10 cellular contexts compared by ENCODE assay signal in the genomic region with DNA sequence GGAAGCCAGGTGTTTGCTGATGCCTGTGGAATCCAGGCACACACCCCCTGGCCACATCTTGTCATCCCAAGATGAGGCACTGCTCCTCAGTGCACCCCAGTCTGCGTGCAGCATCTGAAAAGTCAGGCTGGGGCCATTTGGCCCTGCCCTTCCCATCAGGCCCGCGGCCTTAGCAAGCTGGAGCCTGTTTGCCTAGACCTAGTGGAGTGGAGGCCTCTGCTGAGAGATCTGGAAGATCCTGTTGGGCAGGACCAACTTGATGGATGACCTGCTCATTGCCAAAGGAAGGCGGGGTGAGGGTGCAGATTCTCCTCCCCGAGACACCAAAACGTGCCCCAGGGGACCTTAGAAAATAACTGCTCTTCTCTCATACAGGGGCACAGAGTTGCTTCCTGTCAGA.
A peak's percentile ranks its signal among the peaks of the same experiment; 100 is the strongest.
DNase-seq lines count a peak whose midpoint lies in the region; ATAC-seq and TF ChIP-seq lines count a peak whose summit lies in the region.
"Had no signal": no experiment of that assay in that cellular context is flagged by ENCODE, and none has a peak within 500 bp of the region (broad histone marks: within the 10 kb centered on the region; RNA-seq: fewer than 3 reads in every experiment).

No MANE protein-coding gene starts in this region.

- peaks cover 11% of the 10 kb centered on the region for H3K36me3 Mint-ChIP-seq in Calu3 (ENCODE audit: insufficient read depth, unreplicated experiment)
- H3K36me3 Mint-ChIP-seq in activated T-helper 17 cell treated with anti-CD3 and anti-CD28 coated beads, Interleukin-2, amount 50 U/mL, for 72 hours (ENCODE audit: low read depth) = no peaks in the 10 kb centered on the region
- no peaks in the 10 kb centered on the region for H3K36me3 Mint-ChIP-seq in mesothelial cell of epicardium

- H3K27ac Mint-ChIP-seq in Calu3 (ENCODE audit: unreplicated experiment) (peak overlapping the region; percentile 72), mesothelial cell of epicardium (peak overlapping the region; percentile 89)
- peak overlapping the region; percentile 66 for H3K27ac Mint-ChIP-seq in activated T-helper 17 cell treated with anti-CD3 and anti-CD28 coated beads, Interleukin-2, amount 50 U/mL, for 72 hours

- TF ChIP-seq CTCF in Calu3 (IDR thresholded peaks at IDR 0.05; ENCODE audit: unreplicated experiment) = no peak
- no peak for TF ChIP-seq CTCF in mesothelial cell of epicardium (IDR thresholded peaks at IDR 0.05; ENCODE audit: unreplicated experiment)

- DNase-seq in Calu3 = peak; percentile 78
- peak; percentile 7 for DNase-seq in Jurkat, Clone E6-1 (ENCODE audit: low read depth, low spot score)
- peak; percentile 37 to 69 for DNase-seq in mesothelial cell of epicardium (ENCODE audit: low spot score in 2 of 2, unreplicated experiment in 2 of 2)
- DNase-seq in effector CD4-positive, alpha-beta T cell = no peak
- DNase-seq in SW480 (ENCODE audit: low spot score) = no peak
- DNase-seq: right cardiac atrium, SW 1271 had no signal

- H3K27me3 Mint-ChIP-seq in Calu3 (ENCODE audit: unreplicated experiment) (no peaks in the 10 kb centered on the region), mesothelial cell of epicardium (ENCODE audit: low read depth) (no peaks in the 10 kb centered on the region)
- no peaks in the 10 kb centered on the region for H3K27me3 Mint-ChIP-seq in activated T-helper 17 cell treated with anti-CD3 and anti-CD28 coated beads, Interleukin-2, amount 50 U/mL, for 72 hours

- H3K4me3 Mint-ChIP-seq in Calu3 (ENCODE audit: low read depth, unreplicated experiment) (no peak overlapping the region), mesothelial cell of epicardium (peak overlapping the region; percentile 13)
- H3K4me3 Mint-ChIP-seq in activated T-helper 17 cell treated with anti-CD3 and anti-CD28 coated beads, Interleukin-2, amount 50 U/mL, for 72 hours = peak overlapping the region; percentile 42

- ATAC-seq in activated T-helper 17 cell treated with anti-CD3 and anti-CD28 coated beads, Interleukin-2, amount 50 U/mL, for 72 hours (replicated peaks) = no peak
- no peak for ATAC-seq in GM21619 (IDR thresholded peaks at IDR 0.05; ENCODE audit: unreplicated experiment)
- ATAC-seq: right cardiac atrium had no signal

- H3K4me1 Mint-ChIP-seq in Calu3 (ENCODE audit: low read depth, unreplicated experiment) (peaks cover 38% of the 10 kb centered on the region), mesothelial cell of epicardium (peaks cover 44% of the 10 kb centered on the region)
- H3K4me1 Mint-ChIP-seq in activated T-helper 17 cell treated with anti-CD3 and anti-CD28 coated beads, Interleukin-2, amount 50 U/mL, for 72 hours = peaks cover 24% of the 10 kb centered on the region

- no peak overlapping the region for H3K4me3 ChIP-seq in Jurkat, Clone E6-1 (ENCODE audit: low read length)
- H3K4me3 ChIP-seq: coronary artery had no signal

- intact Hi-C loops in Calu3 (cut with micrococcal nuclease; ENCODE audit: unreplicated experiment) = no loop called here

- no TSS peak for BruUV-seq in Calu3 (replicated peaks; lab: Mats Ljungman, UMichigan)

- CTCF ChIA-PET in Calu3 (lab: Charles Lee) = interaction anchor here (0.6 to 1.3 kb wide), 2 partner anchors 17 to 38 kb away, joined by 3 to 6 read pairs; no protein-coding TSS in a partner anchor

- no peaks in the 10 kb centered on the region for H3K9me3 Mint-ChIP-seq in Calu3 (ENCODE audit: low read depth, unreplicated experiment)
- no peaks in the 10 kb centered on the region for H3K9me3 Mint-ChIP-seq in activated T-helper 17 cell treated with anti-CD3 and anti-CD28 coated beads, Interleukin-2, amount 50 U/mL, for 72 hours
- H3K9me3 Mint-ChIP-seq in mesothelial cell of epicardium = no peaks in the 10 kb centered on the region

Comparison
In these comparisons a context has a peak if more than half of its experiments do, and no peak if none do; other contexts are left out.
1. DNase-seq: peak in Calu3 (single experiment), Jurkat, Clone E6-1 (single experiment) and mesothelial cell of epicardium (2 of 2); none in effector CD4-positive, alpha-beta T cell (single experiment) and SW480 (single experiment).
2. Peak in every context shown above with its lines, with median percentiles within 50 percentile points of each other: H3K27ac Mint-ChIP-seq.